17 cellular contexts compared by ENCODE assay signal in genomic region chr11:133123371-133123770, GRCh38.
DNase-seq lines count a peak whose midpoint lies in the region; ATAC-seq and TF ChIP-seq lines count a peak whose summit lies in the region.
"Had no signal": no experiment of that assay in that cellular context is flagged by ENCODE, and none has a peak within 500 bp of the region (broad histone marks: within the 10 kb centered on the region; RNA-seq: fewer than 3 reads in every experiment).

No MANE protein-coding gene starts in this region.

- H4K20me1 ChIP-seq in GM23338 (replicated peaks; ENCODE audit: insufficient read depth): no peaks in the 10 kb centered on the region
- H4K20me1 ChIP-seq: BLaER1 had no signal

- TF ChIP-seq CTCF in GM23338 (conservative IDR thresholded peaks at IDR 0.05; ENCODE audit: low read depth in 2 of 2) (no peak), WERI-Rb-1 (IDR thresholded peaks at IDR 0.05; ENCODE audit: low read depth, low read length) (no peak), esophagus muscularis mucosa (IDR thresholded peaks at IDR 0.05) (no peak), sigmoid colon (IDR thresholded peaks at IDR 0.05) (no peak)

- peak overlapping the region; percentile 49 for H3K4me2 ChIP-seq in GM23338
- H3K4me2 ChIP-seq: BLaER1 had no signal

- TF ChIP-seq POLR2A in esophagus muscularis mucosa (IDR thresholded peaks at IDR 0.05; ENCODE audit: low read depth) (no peak), sigmoid colon (IDR thresholded peaks at IDR 0.05) (no peak)

- no peaks in the 10 kb centered on the region for H3K9me2 ChIP-seq in GM23338 (ENCODE audit: insufficient read depth)

- intact Hi-C loops in esophagus muscularis mucosa (cut with DNase I) (no loop called here), sigmoid colon (cut with DNase I) (no loop called here)

- ATAC-seq in GM23338 (peak; percentile 43), HG03565 (IDR thresholded peaks at IDR 0.05; ENCODE audit: unreplicated experiment) (no peak)
- ATAC-seq: CD8-positive, alpha-beta T cell had no signal

- H3K36me3 Mint-ChIP-seq in GM23338 (ENCODE audit: low read depth): no peaks in the 10 kb centered on the region
- H3K36me3 Mint-ChIP-seq: CD4-positive, CD25-positive, alpha-beta regulatory T cell; CD8-positive, alpha-beta T cell had no signal

- no peak overlapping the region for H2AFZ ChIP-seq in GM23338

- H3K27ac Mint-ChIP-seq in GM23338: no peak overlapping the region
- H3K27ac Mint-ChIP-seq: B cell; CD8-positive, alpha-beta T cell had no signal

- no peaks in the 10 kb centered on the region for H3K79me2 ChIP-seq in GM23338 (replicated peaks; ENCODE audit: insufficient read depth)

- no peaks in the 10 kb centered on the region for H3K9me3 Mint-ChIP-seq in GM23338
- H3K9me3 Mint-ChIP-seq: CD8-positive, alpha-beta T cell had no signal

- DNase-seq in G401 (ENCODE audit: low spot score) (peak; percentile 55), GM23338 (ENCODE audit: low spot score) (no peak), WERI-Rb-1 (peak; percentile 75), esophagus muscularis mucosa (ENCODE audit: extremely low spot score) (peak; percentile 42), sigmoid colon (no peak), RPMI8226 (no peak)
- DNase-seq: Caco-2; CD4-positive, CD25-positive, alpha-beta regulatory T cell; CD8-positive, alpha-beta T cell; DMS53; DMS79 treated with DMSO at 0.1 percent for 48 hours; H7; HCEC 1CT had no signal

- WGBS in esophagus muscularis mucosa: 45% methylated on average over 7 of the region's 7 CpGs
- WGBS in sigmoid colon, 2 donors: 68% methylated on average over 7 of the region's 7 CpGs

- in situ Hi-C loops in G401 (cut with HindIII; ENCODE audit: low sequenced_read_pairs): no loop called here

- no peaks in the 10 kb centered on the region for H3K27me3 ChIP-seq in GM23338 (ENCODE audit: insufficient read depth)
- H3K27me3 ChIP-seq in WERI-Rb-1 (ENCODE audit: insufficient read depth, low read depth, severe bottlenecking): no peaks in the 10 kb centered on the region
- peaks cover 0 to 40% (median 0%) of the 10 kb centered on the region in 4 donors for H3K27me3 ChIP-seq in esophagus muscularis mucosa
- peaks cover 0 to 11% (median 0%) of the 10 kb centered on the region in 3 donors for H3K27me3 ChIP-seq in sigmoid colon
- H3K27me3 ChIP-seq: BLaER1 had no signal

- H3F3A ChIP-seq in GM23338 (replicated peaks; ENCODE audit: low read depth): no peaks in the 10 kb centered on the region

- H3K4me1 ChIP-seq in GM23338 (ENCODE audit: insufficient read depth) (peaks cover 13% of the 10 kb centered on the region), esophagus muscularis mucosa (peaks cover 0 to 2% (median 0%) of the 10 kb centered on the region in 4 donors), sigmoid colon (no peaks in the 10 kb centered on the region)
- H3K4me1 ChIP-seq: BLaER1, Caco-2 had no signal

- H3K4me3 Mint-ChIP-seq in GM23338: no peak overlapping the region
- H3K4me3 Mint-ChIP-seq: B cell; CD4-positive, CD25-positive, alpha-beta regulatory T cell; CD8-positive, alpha-beta T cell had no signal

- H3K4me1 Mint-ChIP-seq in GM23338: peaks cover 18% of the 10 kb centered on the region; the same call in 2 of the 3 replicates
- H3K4me1 Mint-ChIP-seq: B cell; CD4-positive, CD25-positive, alpha-beta regulatory T cell had no signal

- no peak overlapping the region for H3K27ac ChIP-seq in GM23338 (ENCODE audit: low read depth)
- H3K27ac ChIP-seq in WERI-Rb-1: no peak overlapping the region; the same call in 1 of the 2 replicates
- no peak overlapping the region for H3K27ac ChIP-seq in esophagus muscularis mucosa (replicated peaks in 1 of 4)
- no peak overlapping the region for H3K27ac ChIP-seq in sigmoid colon
- H3K27ac ChIP-seq: BLaER1, C4-2B had no signal

- no peaks in the 10 kb centered on the region for H3K36me3 ChIP-seq in GM23338 (ENCODE audit: insufficient read depth)
- H3K36me3 ChIP-seq in WERI-Rb-1: no peaks in the 10 kb centered on the region
- no peaks in the 10 kb centered on the region for H3K36me3 ChIP-seq in esophagus muscularis mucosa
- H3K36me3 ChIP-seq in sigmoid colon: no peaks in the 10 kb centered on the region
- H3K36me3 ChIP-seq: BLaER1 had no signal

- no peak overlapping the region for H3K4me3 ChIP-seq in GM23338
- no peak overlapping the region for H3K4me3 ChIP-seq in WERI-Rb-1 (ENCODE audit: low read depth, low read length)
- H3K4me3 ChIP-seq in esophagus muscularis mucosa: no peak overlapping the region
- H3K4me3 ChIP-seq in sigmoid colon: no peak overlapping the region
- H3K4me3 ChIP-seq: BLaER1 had no signal

- H3K9me3 ChIP-seq in WERI-Rb-1 (ENCODE audit: severe bottlenecking) (no peaks in the 10 kb centered on the region), esophagus muscularis mucosa (no peaks in the 10 kb centered on the region), sigmoid colon (no peaks in the 10 kb centered on the region)
- H3K9me3 ChIP-seq: BLaER1, Caco-2 had no signal

- H3K27me3 Mint-ChIP-seq in GM23338 (ENCODE audit: insufficient read depth, low read depth, poor library complexity): peaks cover 6% of the 10 kb centered on the region
- H3K27me3 Mint-ChIP-seq: B cell had no signal

- TF ChIP-seq EP300 in esophagus muscularis mucosa (IDR thresholded peaks at IDR 0.05) (no peak), sigmoid colon (IDR thresholded peaks at IDR 0.05) (no peak)

TF ChIP-seq in GM23338, 12 proteins besides CTCF, POLR2A, EP300 and RAD21 (continues in another document):
- no peak for TF ChIP-seq ETS1 (IDR thresholded peaks at IDR 0.05)
- TF ChIP-seq ZNF462 (CRISPR knock-in tag; IDR thresholded peaks at IDR 0.05): no peak
- no peak for TF ChIP-seq POLR2AphosphoS5 (IDR thresholded peaks at IDR 0.05; ENCODE audit: low read depth)
- no peak for TF ChIP-seq CREB1 (CRISPR knock-in tag; IDR thresholded peaks at IDR 0.05; ENCODE audit: low read depth)
- no peak for TF ChIP-seq JUNB (IDR thresholded peaks at IDR 0.05; ENCODE audit: unreplicated experiment)
- TF ChIP-seq STAT1 (IDR thresholded peaks at IDR 0.05; ENCODE audit: unreplicated experiment): no peak

Comparison
In these comparisons a context has a peak if more than half of its experiments do, and no peak if none do; other contexts are left out.
1. DNase-seq: peak in G401 (single experiment), WERI-Rb-1 (single experiment) and esophagus muscularis mucosa (single experiment); none in GM23338 (single experiment), sigmoid colon (single experiment) and RPMI8226 (single experiment).